In the genomic region with DNA sequence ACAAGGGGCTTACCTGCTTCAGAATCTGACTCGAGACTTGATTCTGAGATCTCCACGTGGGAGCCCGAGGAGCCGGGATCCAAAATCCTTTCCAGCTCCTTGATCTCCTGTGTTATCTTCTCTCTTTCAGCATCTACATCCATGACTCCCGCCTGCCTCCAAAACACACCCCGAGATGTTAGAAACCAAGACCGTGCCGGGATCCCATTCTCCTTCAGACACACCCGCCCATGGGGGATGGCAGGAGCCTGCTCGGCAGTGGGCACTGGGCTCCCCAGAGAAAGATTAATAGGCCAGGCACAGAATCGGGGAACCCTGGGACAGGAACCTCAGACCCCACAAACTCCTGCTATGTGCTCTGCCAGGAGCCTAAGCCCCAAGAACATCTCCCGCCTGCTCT, we compare ENCODE assay signal across 2 cellular contexts.
TF ChIP-seq lines count a peak whose summit lies in the region.

No MANE protein-coding gene starts in this region.

TF ChIP-seq in GM23338, 12 proteins besides CTCF, POLR2A, EP300 and RAD21:
- TF ChIP-seq, protein P1, sequence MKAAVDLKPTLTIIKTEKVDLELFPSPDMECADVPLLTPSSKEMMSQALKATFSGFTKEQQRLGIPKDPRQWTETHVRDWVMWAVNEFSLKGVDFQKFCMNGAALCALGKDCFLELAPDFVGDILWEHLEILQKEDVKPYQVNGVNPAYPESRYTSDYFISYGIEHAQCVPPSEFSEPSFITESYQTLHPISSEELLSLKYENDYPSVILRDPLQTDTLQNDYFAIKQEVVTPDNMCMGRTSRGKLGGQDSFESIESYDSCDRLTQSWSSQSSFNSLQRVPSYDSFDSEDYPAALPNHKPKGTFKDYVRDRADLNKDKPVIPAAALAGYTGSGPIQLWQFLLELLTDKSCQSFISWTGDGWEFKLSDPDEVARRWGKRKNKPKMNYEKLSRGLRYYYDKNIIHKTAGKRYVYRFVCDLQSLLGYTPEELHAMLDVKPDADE (IDR thresholded peaks at IDR 0.05): no peak
- TF ChIP-seq NANOG (IDR thresholded peaks at IDR 0.05; ENCODE audit: borderline replicate concordance): no peak
- TF ChIP-seq, protein P2, sequence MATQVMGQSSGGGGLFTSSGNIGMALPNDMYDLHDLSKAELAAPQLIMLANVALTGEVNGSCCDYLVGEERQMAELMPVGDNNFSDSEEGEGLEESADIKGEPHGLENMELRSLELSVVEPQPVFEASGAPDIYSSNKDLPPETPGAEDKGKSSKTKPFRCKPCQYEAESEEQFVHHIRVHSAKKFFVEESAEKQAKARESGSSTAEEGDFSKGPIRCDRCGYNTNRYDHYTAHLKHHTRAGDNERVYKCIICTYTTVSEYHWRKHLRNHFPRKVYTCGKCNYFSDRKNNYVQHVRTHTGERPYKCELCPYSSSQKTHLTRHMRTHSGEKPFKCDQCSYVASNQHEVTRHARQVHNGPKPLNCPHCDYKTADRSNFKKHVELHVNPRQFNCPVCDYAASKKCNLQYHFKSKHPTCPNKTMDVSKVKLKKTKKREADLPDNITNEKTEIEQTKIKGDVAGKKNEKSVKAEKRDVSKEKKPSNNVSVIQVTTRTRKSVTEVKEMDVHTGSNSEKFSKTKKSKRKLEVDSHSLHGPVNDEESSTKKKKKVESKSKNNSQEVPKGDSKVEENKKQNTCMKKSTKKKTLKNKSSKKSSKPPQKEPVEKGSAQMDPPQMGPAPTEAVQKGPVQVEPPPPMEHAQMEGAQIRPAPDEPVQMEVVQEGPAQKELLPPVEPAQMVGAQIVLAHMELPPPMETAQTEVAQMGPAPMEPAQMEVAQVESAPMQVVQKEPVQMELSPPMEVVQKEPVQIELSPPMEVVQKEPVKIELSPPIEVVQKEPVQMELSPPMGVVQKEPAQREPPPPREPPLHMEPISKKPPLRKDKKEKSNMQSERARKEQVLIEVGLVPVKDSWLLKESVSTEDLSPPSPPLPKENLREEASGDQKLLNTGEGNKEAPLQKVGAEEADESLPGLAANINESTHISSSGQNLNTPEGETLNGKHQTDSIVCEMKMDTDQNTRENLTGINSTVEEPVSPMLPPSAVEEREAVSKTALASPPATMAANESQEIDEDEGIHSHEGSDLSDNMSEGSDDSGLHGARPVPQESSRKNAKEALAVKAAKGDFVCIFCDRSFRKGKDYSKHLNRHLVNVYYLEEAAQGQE (IDR thresholded peaks at IDR 0.05; ENCODE audit: unreplicated experiment): no peak
- no peak for TF ChIP-seq POLR2AphosphoS5 (IDR thresholded peaks at IDR 0.05; ENCODE audit: low read depth)

TF ChIP-seq in HepG2, 621 proteins besides CTCF, POLR2A, EP300 and RAD21:
- TF ChIP-seq TBP (CRISPR knock-in tag; IDR thresholded peaks at IDR 0.05) (no peak), ARHGAP35 (CRISPR knock-in tag; IDR thresholded peaks at IDR 0.05; ENCODE audit: borderline replicate concordance) (no peak), JUND (CRISPR knock-in tag; IDR thresholded peaks at IDR 0.05) (no peak), KDM4B (CRISPR knock-in tag; IDR thresholded peaks at IDR 0.05) (no peak), PHF8 (CRISPR knock-in tag; IDR thresholded peaks at IDR 0.05) (no peak), HES4 (CRISPR knock-in tag; IDR thresholded peaks at IDR 0.05; ENCODE audit: borderline replicate concordance) (no peak), ZNF782 (CRISPR knock-in tag; IDR thresholded peaks at IDR 0.05; ENCODE audit: borderline replicate concordance) (no peak), ZNF720 (CRISPR knock-in tag; IDR thresholded peaks at IDR 0.05) (no peak), NFE2L2 (IDR thresholded peaks at IDR 0.05; ENCODE audit: low read length) (no peak), NFATC3 (CRISPR knock-in tag; IDR thresholded peaks at IDR 0.05) (no peak), ZNF260 (CRISPR knock-in tag; IDR thresholded peaks at IDR 0.05; ENCODE audit: borderline replicate concordance, low read depth) (no peak), ZFX (CRISPR knock-in tag; IDR thresholded peaks at IDR 0.05; ENCODE audit: low read depth) (no peak), MXD4 (CRISPR knock-in tag; IDR thresholded peaks at IDR 0.05) (no peak)
- TF ChIP-seq, protein P3, sequence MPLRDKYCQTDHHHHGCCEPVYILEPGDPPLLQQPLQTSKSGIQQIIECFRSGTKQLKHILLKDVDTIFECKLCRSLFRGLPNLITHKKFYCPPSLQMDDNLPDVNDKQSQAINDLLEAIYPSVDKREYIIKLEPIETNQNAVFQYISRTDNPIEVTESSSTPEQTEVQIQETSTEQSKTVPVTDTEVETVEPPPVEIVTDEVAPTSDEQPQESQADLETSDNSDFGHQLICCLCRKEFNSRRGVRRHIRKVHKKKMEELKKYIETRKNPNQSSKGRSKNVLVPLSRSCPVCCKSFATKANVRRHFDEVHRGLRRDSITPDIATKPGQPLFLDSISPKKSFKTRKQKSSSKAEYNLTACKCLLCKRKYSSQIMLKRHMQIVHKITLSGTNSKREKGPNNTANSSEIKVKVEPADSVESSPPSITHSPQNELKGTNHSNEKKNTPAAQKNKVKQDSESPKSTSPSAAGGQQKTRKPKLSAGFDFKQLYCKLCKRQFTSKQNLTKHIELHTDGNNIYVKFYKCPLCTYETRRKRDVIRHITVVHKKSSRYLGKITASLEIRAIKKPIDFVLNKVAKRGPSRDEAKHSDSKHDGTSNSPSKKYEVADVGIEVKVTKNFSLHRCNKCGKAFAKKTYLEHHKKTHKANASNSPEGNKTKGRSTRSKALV (CRISPR knock-in tag; IDR thresholded peaks at IDR 0.05): no peak
- TF ChIP-seq, protein P4, sequence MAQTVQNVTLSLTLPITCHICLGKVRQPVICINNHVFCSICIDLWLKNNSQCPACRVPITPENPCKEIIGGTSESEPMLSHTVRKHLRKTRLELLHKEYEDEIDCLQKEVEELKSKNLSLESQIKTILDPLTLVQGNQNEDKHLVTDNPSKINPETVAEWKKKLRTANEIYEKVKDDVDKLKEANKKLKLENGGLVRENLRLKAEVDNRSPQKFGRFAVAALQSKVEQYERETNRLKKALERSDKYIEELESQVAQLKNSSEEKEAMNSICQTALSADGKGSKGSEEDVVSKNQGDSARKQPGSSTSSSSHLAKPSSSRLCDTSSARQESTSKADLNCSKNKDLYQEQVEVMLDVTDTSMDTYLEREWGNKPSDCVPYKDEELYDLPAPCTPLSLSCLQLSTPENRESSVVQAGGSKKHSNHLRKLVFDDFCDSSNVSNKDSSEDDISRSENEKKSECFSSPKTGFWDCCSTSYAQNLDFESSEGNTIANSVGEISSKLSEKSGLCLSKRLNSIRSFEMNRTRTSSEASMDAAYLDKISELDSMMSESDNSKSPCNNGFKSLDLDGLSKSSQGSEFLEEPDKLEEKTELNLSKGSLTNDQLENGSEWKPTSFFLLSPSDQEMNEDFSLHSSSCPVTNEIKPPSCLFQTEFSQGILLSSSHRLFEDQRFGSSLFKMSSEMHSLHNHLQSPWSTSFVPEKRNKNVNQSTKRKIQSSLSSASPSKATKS (CRISPR knock-in tag; IDR thresholded peaks at IDR 0.05): no peak
- TF ChIP-seq, protein P5, sequence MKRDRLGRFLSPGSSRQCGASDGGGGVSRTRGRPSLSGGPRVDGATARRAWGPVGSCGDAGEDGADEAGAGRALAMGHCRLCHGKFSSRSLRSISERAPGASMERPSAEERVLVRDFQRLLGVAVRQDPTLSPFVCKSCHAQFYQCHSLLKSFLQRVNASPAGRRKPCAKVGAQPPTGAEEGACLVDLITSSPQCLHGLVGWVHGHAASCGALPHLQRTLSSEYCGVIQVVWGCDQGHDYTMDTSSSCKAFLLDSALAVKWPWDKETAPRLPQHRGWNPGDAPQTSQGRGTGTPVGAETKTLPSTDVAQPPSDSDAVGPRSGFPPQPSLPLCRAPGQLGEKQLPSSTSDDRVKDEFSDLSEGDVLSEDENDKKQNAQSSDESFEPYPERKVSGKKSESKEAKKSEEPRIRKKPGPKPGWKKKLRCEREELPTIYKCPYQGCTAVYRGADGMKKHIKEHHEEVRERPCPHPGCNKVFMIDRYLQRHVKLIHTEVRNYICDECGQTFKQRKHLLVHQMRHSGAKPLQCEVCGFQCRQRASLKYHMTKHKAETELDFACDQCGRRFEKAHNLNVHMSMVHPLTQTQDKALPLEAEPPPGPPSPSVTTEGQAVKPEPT (CRISPR knock-in tag; IDR thresholded peaks at IDR 0.05; ENCODE audit: low read depth): no peak
- TF ChIP-seq, protein P6, sequence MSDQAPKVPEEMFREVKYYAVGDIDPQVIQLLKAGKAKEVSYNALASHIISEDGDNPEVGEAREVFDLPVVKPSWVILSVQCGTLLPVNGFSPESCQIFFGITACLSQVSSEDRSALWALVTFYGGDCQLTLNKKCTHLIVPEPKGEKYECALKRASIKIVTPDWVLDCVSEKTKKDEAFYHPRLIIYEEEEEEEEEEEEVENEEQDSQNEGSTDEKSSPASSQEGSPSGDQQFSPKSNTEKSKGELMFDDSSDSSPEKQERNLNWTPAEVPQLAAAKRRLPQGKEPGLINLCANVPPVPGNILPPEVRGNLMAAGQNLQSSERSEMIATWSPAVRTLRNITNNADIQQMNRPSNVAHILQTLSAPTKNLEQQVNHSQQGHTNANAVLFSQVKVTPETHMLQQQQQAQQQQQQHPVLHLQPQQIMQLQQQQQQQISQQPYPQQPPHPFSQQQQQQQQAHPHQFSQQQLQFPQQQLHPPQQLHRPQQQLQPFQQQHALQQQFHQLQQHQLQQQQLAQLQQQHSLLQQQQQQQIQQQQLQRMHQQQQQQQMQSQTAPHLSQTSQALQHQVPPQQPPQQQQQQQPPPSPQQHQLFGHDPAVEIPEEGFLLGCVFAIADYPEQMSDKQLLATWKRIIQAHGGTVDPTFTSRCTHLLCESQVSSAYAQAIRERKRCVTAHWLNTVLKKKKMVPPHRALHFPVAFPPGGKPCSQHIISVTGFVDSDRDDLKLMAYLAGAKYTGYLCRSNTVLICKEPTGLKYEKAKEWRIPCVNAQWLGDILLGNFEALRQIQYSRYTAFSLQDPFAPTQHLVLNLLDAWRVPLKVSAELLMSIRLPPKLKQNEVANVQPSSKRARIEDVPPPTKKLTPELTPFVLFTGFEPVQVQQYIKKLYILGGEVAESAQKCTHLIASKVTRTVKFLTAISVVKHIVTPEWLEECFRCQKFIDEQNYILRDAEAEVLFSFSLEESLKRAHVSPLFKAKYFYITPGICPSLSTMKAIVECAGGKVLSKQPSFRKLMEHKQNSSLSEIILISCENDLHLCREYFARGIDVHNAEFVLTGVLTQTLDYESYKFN (CRISPR knock-in tag; conservative IDR thresholded peaks at IDR 0.05): no peak
- TF ChIP-seq, protein P7, sequence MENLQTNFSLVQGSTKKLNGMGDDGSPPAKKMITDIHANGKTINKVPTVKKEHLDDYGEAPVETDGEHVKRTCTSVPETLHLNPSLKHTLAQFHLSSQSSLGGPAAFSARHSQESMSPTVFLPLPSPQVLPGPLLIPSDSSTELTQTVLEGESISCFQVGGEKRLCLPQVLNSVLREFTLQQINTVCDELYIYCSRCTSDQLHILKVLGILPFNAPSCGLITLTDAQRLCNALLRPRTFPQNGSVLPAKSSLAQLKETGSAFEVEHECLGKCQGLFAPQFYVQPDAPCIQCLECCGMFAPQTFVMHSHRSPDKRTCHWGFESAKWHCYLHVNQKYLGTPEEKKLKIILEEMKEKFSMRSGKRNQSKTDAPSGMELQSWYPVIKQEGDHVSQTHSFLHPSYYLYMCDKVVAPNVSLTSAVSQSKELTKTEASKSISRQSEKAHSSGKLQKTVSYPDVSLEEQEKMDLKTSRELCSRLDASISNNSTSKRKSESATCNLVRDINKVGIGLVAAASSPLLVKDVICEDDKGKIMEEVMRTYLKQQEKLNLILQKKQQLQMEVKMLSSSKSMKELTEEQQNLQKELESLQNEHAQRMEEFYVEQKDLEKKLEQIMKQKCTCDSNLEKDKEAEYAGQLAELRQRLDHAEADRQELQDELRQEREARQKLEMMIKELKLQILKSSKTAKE (CRISPR knock-in tag; IDR thresholded peaks at IDR 0.05; ENCODE audit: borderline replicate concordance): no peak
